ENCODE assay signal across 2 cellular contexts in the genomic region with DNA sequence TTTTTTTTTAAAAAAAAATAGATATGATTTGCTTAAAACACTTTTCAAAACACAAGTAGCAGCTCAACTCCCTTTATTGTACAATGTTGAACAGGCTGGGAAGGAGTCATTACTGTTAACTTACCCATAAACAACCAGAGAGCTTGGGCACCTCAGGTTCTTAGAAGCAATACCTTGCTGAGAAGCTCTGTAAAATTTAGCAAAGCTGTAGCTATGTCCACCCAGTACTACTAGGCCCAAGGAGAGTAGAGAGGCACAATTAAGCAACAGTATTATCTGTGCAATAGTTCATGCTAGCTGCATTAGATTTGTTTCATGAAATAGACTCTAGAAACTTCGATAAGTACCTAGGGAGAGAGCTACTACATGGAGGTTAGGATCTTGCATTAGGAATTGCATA.
TF ChIP-seq lines count a peak whose summit lies in the region.

No MANE protein-coding gene starts in this region.

TF ChIP-seq in HCT116, 20 proteins besides CTCF, POLR2A, EP300 and RAD21:
- TF ChIP-seq TCF7L2 (IDR thresholded peaks at IDR 0.05; ENCODE audit: borderline replicate concordance, extremely low read depth, insufficient read depth, insufficient read length), result no peak
- TF ChIP-seq ZBTB33 (IDR thresholded peaks at IDR 0.05; ENCODE audit: extremely low read depth, insufficient replicate concordance, low read length), result no peak
- TF ChIP-seq CBX3 (IDR thresholded peaks at IDR 0.05; ENCODE audit: low read depth), result no peak
- TF ChIP-seq JUND (IDR thresholded peaks at IDR 0.05), result no peak
- TF ChIP-seq, protein P1, sequence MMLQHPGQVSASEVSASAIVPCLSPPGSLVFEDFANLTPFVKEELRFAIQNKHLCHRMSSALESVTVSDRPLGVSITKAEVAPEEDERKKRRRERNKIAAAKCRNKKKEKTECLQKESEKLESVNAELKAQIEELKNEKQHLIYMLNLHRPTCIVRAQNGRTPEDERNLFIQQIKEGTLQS (IDR thresholded peaks at IDR 0.05), result no peak
- TF ChIP-seq POLR2AphosphoS5 (IDR thresholded peaks at IDR 0.05; ENCODE audit: low read depth, low read length), result no peak
- no peak for TF ChIP-seq EZH2 (IDR thresholded peaks at IDR 0.05)
- TF ChIP-seq, protein P2, sequence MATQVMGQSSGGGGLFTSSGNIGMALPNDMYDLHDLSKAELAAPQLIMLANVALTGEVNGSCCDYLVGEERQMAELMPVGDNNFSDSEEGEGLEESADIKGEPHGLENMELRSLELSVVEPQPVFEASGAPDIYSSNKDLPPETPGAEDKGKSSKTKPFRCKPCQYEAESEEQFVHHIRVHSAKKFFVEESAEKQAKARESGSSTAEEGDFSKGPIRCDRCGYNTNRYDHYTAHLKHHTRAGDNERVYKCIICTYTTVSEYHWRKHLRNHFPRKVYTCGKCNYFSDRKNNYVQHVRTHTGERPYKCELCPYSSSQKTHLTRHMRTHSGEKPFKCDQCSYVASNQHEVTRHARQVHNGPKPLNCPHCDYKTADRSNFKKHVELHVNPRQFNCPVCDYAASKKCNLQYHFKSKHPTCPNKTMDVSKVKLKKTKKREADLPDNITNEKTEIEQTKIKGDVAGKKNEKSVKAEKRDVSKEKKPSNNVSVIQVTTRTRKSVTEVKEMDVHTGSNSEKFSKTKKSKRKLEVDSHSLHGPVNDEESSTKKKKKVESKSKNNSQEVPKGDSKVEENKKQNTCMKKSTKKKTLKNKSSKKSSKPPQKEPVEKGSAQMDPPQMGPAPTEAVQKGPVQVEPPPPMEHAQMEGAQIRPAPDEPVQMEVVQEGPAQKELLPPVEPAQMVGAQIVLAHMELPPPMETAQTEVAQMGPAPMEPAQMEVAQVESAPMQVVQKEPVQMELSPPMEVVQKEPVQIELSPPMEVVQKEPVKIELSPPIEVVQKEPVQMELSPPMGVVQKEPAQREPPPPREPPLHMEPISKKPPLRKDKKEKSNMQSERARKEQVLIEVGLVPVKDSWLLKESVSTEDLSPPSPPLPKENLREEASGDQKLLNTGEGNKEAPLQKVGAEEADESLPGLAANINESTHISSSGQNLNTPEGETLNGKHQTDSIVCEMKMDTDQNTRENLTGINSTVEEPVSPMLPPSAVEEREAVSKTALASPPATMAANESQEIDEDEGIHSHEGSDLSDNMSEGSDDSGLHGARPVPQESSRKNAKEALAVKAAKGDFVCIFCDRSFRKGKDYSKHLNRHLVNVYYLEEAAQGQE (IDR thresholded peaks at IDR 0.05; ENCODE audit: low read depth), result no peak

TF ChIP-seq in H1, 55 proteins besides CTCF, POLR2A, EP300 and RAD21:
- TF ChIP-seq ATF2 (IDR thresholded peaks at IDR 0.05; ENCODE audit: low read length) (no peak), CBX5 (IDR thresholded peaks at IDR 0.05; ENCODE audit: low read depth, low read length) (no peak), RNF2 (IDR thresholded peaks at IDR 0.05; ENCODE audit: borderline replicate concordance, low read depth, low read length, missing control alignments, poor library complexity, severe bottlenecking) (no peak), BRCA1 (IDR thresholded peaks at IDR 0.05; ENCODE audit: low read depth, low read length) (no peak), SIN3A (conservative IDR thresholded peaks at IDR 0.05 in 1 of 2, IDR thresholded peaks at IDR 0.05 in 1 of 2; ENCODE audit: low read depth in 1 of 2, low read length in 2 of 2) (no peak), CBX8 (IDR thresholded peaks at IDR 0.05; ENCODE audit: borderline replicate concordance, low read depth, low read length) (no peak), CHD2 (IDR thresholded peaks at IDR 0.05; ENCODE audit: low read length) (no peak), SP2 (IDR thresholded peaks at IDR 0.05; ENCODE audit: low read length) (no peak)
